38 cellular contexts compared by ENCODE assay signal in the genomic region with DNA sequence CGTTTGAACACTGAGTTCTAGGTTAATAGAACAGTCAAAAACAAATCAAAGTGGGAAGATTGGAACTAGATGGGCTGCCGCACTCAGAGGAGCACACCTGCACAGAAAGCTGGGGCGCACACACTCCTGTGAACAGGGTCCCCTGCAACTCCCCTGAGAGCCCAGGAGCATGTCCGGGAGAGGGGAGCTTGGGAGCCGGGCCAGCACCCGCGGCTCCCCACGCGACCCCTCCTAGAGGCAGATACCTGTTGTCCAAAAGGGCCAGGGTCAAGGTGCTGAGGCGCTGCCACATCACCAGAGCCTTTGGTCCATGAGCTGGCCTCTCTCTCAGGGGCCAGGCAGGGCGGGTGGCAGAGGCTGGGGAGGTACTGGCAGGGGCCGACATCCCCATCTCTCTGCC. TPM values are rescaled to one million over a fixed set of nuclear protein-coding genes. Genes with fewer than 3 reads are reported as not detected.
"Had no signal": no experiment of that assay in that cellular context is flagged by ENCODE, and none has a peak within 500 bp of the region (broad histone marks: within the 10 kb centered on the region; RNA-seq: fewer than 3 reads in every experiment).

No MANE protein-coding gene starts in this region.

- H3K4me3 ChIP-seq: MG63 had no signal

- DNase-seq: Karpas-422, Kasumi-1, KG1, MG63, MM.1S, MV-4-11, NCI-H1048, NCI-H1092, NCI-H1092 treated with DMSO at 0.1 percent for 48 hours, NCI-H1105, NCI-H1105 treated with DMSO at 0.1 percent for 48 hours, NCI-H1417, NCI-H1417 treated with DMSO at 0.1 percent for 48 hours, NCI-H1436, NCI-H1436 treated with DMSO at 0.1 percent for 48 hours, NCI-H146, NCI-H1694, NCI-H1694 treated with DMSO at 0.1 percent for 48 hours, NCI-H187, NCI-H187 treated with DMSO at 0.1 percent for 48 hours, NCI-H1930, NCI-H2029, NCI-H2029 treated with DMSO at 0.1 percent for 48 hours, NCI-H2081, NCI-H2081 treated with DMSO at 0.1 percent for 48 hours, NCI-H2107, NCI-H2171, NCI-H2171 treated with DMSO at 0.1 percent for 48 hours, NCI-H2227 treated with DMSO at 0.1 percent for 48 hours, NCI-H226, NCI-H345, NCI-H446, NCI-H446 treated with DMSO at 0.1 percent for 48 hours had no signal

- H3K27me3 ChIP-seq: MG63 had no signal

- H3K27ac ChIP-seq: KMS-11 had no signal

- H3K9ac ChIP-seq: KMS-11 had no signal

- H3K36me3 ChIP-seq: MG63 had no signal

- H3K9me3 ChIP-seq: MG63 had no signal

RNA-seq across cellular contexts. Expression of gene NKX6-2, which starts 5.6 kb away (rescaled TPM):
- total RNA-seq: LHCN-M2, M059J, MCF 10A, NCI-H460 had no signal
